Comparison of ENCODE assay signal across 8 cellular contexts in the genomic region with DNA sequence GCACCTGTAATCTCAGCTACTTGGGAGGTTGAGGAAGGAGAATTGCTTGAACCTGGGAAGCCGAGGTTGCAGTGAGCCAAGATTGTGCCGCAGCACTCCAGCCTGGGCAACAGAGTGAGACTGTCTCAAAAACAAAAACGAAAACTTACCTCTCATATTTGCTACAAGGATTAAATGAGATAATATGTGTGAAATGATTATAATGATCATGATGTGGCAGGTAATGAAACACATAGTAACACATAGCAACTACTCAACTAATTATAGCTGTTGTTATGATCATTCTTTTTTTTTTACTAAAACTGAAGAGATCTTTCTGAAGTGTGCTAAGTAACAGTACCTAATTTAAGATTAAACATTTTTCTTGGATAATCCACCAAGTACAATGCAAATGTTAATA. TPM values are rescaled to one million over a fixed set of nuclear protein-coding genes. Genes with fewer than 3 reads are reported as not detected.
"Had no signal": no experiment of that assay in that cellular context is flagged by ENCODE, and none has a peak within 500 bp of the region (broad histone marks: within the 10 kb centered on the region; RNA-seq: fewer than 3 reads in every experiment).

No MANE protein-coding gene starts in this region.

- H3K9ac ChIP-seq: GM23248 had no signal

- H3K27ac ChIP-seq: GM23248, HL-60 had no signal

- DNase-seq: GM23248, H9, HCEC 1CT, KBM-7 had no signal

- ATAC-seq: HepG2 had no signal

- H3K9me3 Mint-ChIP-seq: H9, IgD-negative memory B cell had no signal

RNA-seq across cellular contexts. Expression of a gene that starts 30.1 kb away (rescaled TPM):
- total RNA-seq: GM23248, HT1080 had no signal
- polyA plus RNA-seq: GM23248 had no signal
